Comparison of ENCODE assay signal across 8 cellular contexts in the genomic region with DNA sequence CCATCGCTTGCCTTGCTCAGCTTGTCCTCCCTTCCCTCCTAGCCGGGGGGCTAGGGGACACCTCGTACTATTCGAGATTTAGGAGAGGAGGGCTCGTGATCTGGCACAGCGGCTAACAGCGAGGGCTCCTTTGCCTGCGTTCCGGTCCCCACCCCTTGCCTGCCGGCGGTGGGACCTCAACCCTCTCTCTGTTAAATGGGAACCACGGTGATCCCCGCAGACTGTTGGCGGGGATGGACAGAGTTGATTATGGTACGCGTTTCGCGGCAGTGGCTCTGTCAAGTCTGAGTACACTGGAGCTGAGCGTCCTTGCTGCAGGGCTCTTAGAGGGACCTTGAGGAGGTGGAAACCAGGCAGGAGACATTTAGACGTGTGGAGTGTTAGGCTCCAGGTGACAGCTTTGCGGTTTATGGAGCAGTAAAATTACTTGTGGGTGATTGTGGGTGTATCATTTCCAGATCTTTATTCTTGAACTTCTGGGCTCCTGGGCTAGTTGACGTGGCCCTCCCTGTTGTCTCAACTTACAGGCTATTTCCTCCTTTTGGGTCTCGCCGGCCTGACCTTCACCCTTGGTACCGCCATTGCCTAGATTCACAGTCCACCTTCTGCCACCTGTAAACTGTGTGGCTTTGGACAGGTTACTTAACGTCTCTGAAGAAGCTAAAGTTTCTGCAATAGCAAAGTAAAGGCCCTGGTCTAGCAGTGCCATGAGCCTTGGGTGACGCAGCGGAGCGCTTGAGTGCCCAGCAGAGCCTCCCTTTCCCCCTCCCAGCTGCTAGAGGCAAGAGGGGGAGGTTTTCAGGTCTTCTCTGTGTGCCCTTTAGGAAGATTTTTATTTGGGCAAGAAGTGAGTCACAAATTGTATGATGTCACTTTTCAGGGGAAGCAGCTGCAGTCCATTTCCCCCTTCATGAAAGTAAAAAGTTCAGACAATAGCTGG. TPM values are rescaled to one million over a fixed set of nuclear protein-coding genes. Genes with fewer than 3 reads are reported as not detected.
DNase-seq lines count a peak whose midpoint lies in the region; ATAC-seq and TF ChIP-seq lines count a peak whose summit lies in the region.

No MANE protein-coding gene starts in this region.

- H3K4me3 Mint-ChIP-seq in osteocyte (ENCODE audit: unreplicated experiment) = peak overlapping the region; percentile 95

- H4K20me1 ChIP-seq in PC-9 (ENCODE audit: insufficient read depth) = no peaks in the 10 kb centered on the region

- H3K27me3 Mint-ChIP-seq in osteocyte (ENCODE audit: unreplicated experiment) = peaks cover 4% of the 10 kb centered on the region

- H2AFZ ChIP-seq in PC-9 = peak overlapping the region; percentile 88

- peak; percentile 32 for ATAC-seq in GM18907 (IDR thresholded peaks at IDR 0.05; ENCODE audit: unreplicated experiment)
- ATAC-seq in HG03103 (IDR thresholded peaks at IDR 0.05; ENCODE audit: low read depth, unreplicated experiment) = peak; percentile 11

- peaks cover 17% of the 10 kb centered on the region for H3K36me3 Mint-ChIP-seq in osteocyte (ENCODE audit: unreplicated experiment)

- no peaks in the 10 kb centered on the region for H3K9me2 ChIP-seq in PC-9 (ENCODE audit: insufficient read depth)

- peak overlapping the region; percentile 90 for H3K4me2 ChIP-seq in PC-9

- H3K27ac ChIP-seq in PC-9 = 0 out of 2 replicates have a peak overlapping the region, but pooled peaks have one; percentile 23

- intact Hi-C loops in PC-9 (cut with micrococcal nuclease; ENCODE audit: unreplicated experiment) = no loop called here

- H3K36me3 ChIP-seq in PC-9 (ENCODE audit: low read depth) = no peaks in the 10 kb centered on the region

- BruUV-seq in PC-9 (replicated peaks; lab: Mats Ljungman, UMichigan) = TSS peak; percentile 38

- CTCF ChIA-PET in PC-9 (lab: Charles Lee) = no interaction called here

- H3K27me3 ChIP-seq in PC-9 (ENCODE audit: insufficient read depth, low read depth) = no peaks in the 10 kb centered on the region

- peaks cover 9% of the 10 kb centered on the region; the same call in 1 of the 2 replicates for H3K4me1 ChIP-seq in PC-9 (replicated peaks; ENCODE audit: insufficient read depth)

- peak; percentile 33 to 59 for DNase-seq in AML-193 (lab: John Stamatoyannopoulos, UW)
- DNase-seq in PC-9 = peak; percentile 11 to 45
- DNase-seq in activated naive CD4-positive, alpha-beta T cell treated with anti-CD3 and anti-CD28 coated beads, Interleukin-2, amount 50 U/mL, for 16 hours = peak; percentile 19
- DNase-seq in glomerular visceral epithelial cell (ENCODE audit: extremely low spot score) = peak; percentile 82
- DNase-seq in osteocyte (ENCODE audit: extremely low spot score, unreplicated experiment) = no peak
- no peak for DNase-seq in GOT3 (lab: John Stamatoyannopoulos, UW)

- peaks cover 25% of the 10 kb centered on the region for H3K4me1 Mint-ChIP-seq in osteocyte (ENCODE audit: unreplicated experiment)

- peak overlapping the region; percentile 85 for H3K4me3 ChIP-seq in PC-9

- H3F3A ChIP-seq in PC-9 (ENCODE audit: insufficient read depth, low read depth) = no peaks in the 10 kb centered on the region

- no peaks in the 10 kb centered on the region for H3K9me3 ChIP-seq in PC-9 (ENCODE audit: insufficient read depth, low read depth)

- peak overlapping the region; percentile 95 for H3K27ac Mint-ChIP-seq in osteocyte (ENCODE audit: unreplicated experiment)

- POLR2A ChIA-PET in PC-9 (lab: Charles Lee; ENCODE audit: unreplicated experiment) = no interaction called here

- H3K9me3 Mint-ChIP-seq in osteocyte (ENCODE audit: unreplicated experiment) = peaks cover 16% of the 10 kb centered on the region

- H3K79me2 ChIP-seq in PC-9 (ENCODE audit: low read depth) = peaks cover 9% of the 10 kb centered on the region; the same call in 1 of the 2 replicates

- TF ChIP-seq CTCF in PC-9 (conservative IDR thresholded peaks at IDR 0.05) = no peak
- TF ChIP-seq CTCF in osteocyte (IDR thresholded peaks at IDR 0.05) = no peak

RNA-seq across cellular contexts. Expression of gene CASP7, which starts 0.7 kb away (rescaled TPM):
- total RNA-seq in PC-9 (2021) = 14.0 and 14.8 TPM in 2 replicates
- total RNA-seq in osteocyte = 30.1 and 34.2 TPM in 2 replicates

RNA-seq across cellular contexts. Expression of gene NRAP, which starts 16.6 kb away (rescaled TPM):
- not detected in 2 replicates for total RNA-seq in PC-9 (2021)
- total RNA-seq in osteocyte = not detected in 2 replicates

Comparison
In these comparisons a context has a peak if more than half of its experiments do, and no peak if none do; other contexts are left out.
1. DNase-seq: peak in AML-193 (2 of 2), PC-9 (2 of 2), activated naive CD4-positive, alpha-beta T cell treated with anti-CD3 and anti-CD28 coated beads, Interleukin-2, amount 50 U/mL, for 16 hours (single experiment) and glomerular visceral epithelial cell (single experiment); none in osteocyte (single experiment) and GOT3 (single experiment).